ENCODE assay signal across 8 cellular contexts in genomic region chr12:53295070-53295890, GRCh38. TPM values are rescaled to one million over a fixed set of nuclear protein-coding genes. Genes with fewer than 3 reads are reported as not detected.
DNase-seq lines count a peak whose midpoint lies in the region; ATAC-seq and TF ChIP-seq lines count a peak whose summit lies in the region.

PFDN5 (plus strand) TSS chr12:53295542; CDS start chr12:53295568, 26 bp downstream.

- CTCF ChIA-PET in PC-9 (lab: Charles Lee), result interaction anchor here (0.6 to 2.2 kb wide), 3 partner anchors 13 to 240 kb away, joined by 3 to 6 read pairs (median 3); partner anchors contain the start of gene AAAS

- intact Hi-C loops in PC-9 (cut with micrococcal nuclease; ENCODE audit: unreplicated experiment), result loop anchor here (2.0 to 5.0 kb wide), 2 partner anchors 26 to 243 kb away; partner anchors contain the start of genes AAAS and TNS2

- H4K20me1 ChIP-seq in PC-9 (ENCODE audit: insufficient read depth), result no peaks in the 10 kb centered on the region

- peaks cover 45% of the 10 kb centered on the region for H3F3A ChIP-seq in PC-9 (ENCODE audit: insufficient read depth, low read depth)

- H3K27me3 ChIP-seq in PC-9 (ENCODE audit: insufficient read depth, low read depth) (no peaks in the 10 kb centered on the region), esophagus (ENCODE audit: control insufficient read depth in 1 of 2, insufficient read depth in 2 of 2, low read length in 2 of 2) (no peaks in the 10 kb centered on the region), mucosa of stomach (ENCODE audit: control insufficient read depth, insufficient read depth, low read length) (no peaks in the 10 kb centered on the region)

- peaks cover 15 to 34% (median 33%) of the 10 kb centered on the region in 3 donors for H3K4me1 Mint-ChIP-seq in IgD-negative memory B cell

- ATAC-seq in GM21529 (IDR thresholded peaks at IDR 0.05; ENCODE audit: unreplicated experiment), result peak; percentile 84

- H3K9ac ChIP-seq in mucosa of stomach (ENCODE audit: low read length), result peak within 1 kb of the TSS; percentile 96

- POLR2A ChIA-PET in PC-9 (lab: Charles Lee; ENCODE audit: unreplicated experiment), result interaction anchor here (0.6 to 1.0 kb wide), 12 partner anchors 8 to 948 kb away, joined by 3 to 24 read pairs (median 4); partner anchors contain the start of gene AAAS

- peak within 1 kb of the TSS; percentile 98 for H3K4me3 ChIP-seq in PC-9
- H3K4me3 ChIP-seq in esophagus (ENCODE audit: low read depth in 1 of 2, low read length in 2 of 2), result peak within 1 kb of the TSS; percentile 95
- H3K4me3 ChIP-seq in mucosa of stomach (ENCODE audit: low read length), result peak within 1 kb of the TSS; percentile 90

- peak within 1 kb of the TSS; percentile 91 for H2AFZ ChIP-seq in PC-9

- WGBS in esophagus, 2 donors, result 1 to 2% methylated on average over 42 of the region's 42 CpGs

- DNase-seq in DMS 273 treated with DMSO at 0.1 percent for 48 hours (lab: John Stamatoyannopoulos, UW) (peak; percentile 66), PC-9 (peak; percentile 71 to 83)
- DNase-seq in activated T-cell treated with anti-CD3 and anti-CD28 coated beads, Interleukin-2, amount 50 U/mL, for 1 hour, result peak; percentile 82
- DNase-seq in stimulated activated CD8-positive, alpha-beta memory T cell treated with anti-CD3 and anti-CD28 coated beads, Interleukin-7, amount 100 ng/mL, for 1 hour (ENCODE audit: low read depth in 2 of 2), result peak; percentile 70 to 75

- no peaks in the 10 kb centered on the region for H3K27me3 Mint-ChIP-seq in IgD-negative memory B cell

- H3K9me2 ChIP-seq in PC-9 (ENCODE audit: insufficient read depth), result no peaks in the 10 kb centered on the region

- H3K27ac Mint-ChIP-seq in IgD-negative memory B cell, result peak within 1 kb of the TSS; percentile 87 to 99 (median 99)

- peak within 1 kb of the TSS; percentile 95 to 100 (median 99) for H3K4me3 Mint-ChIP-seq in IgD-negative memory B cell

- H3K36me3 ChIP-seq in PC-9 (ENCODE audit: low read depth) (peaks cover 13% of the 10 kb centered on the region; the same call in 1 of the 2 replicates), esophagus (ENCODE audit: control insufficient read depth in 2 of 2, insufficient read depth in 2 of 2, low read length in 1 of 2) (peaks cover 0 to 26% of the 10 kb centered on the region in 2 donors), mucosa of stomach (ENCODE audit: control insufficient read depth, insufficient read depth, low read length) (no peaks in the 10 kb centered on the region)

- peaks cover 29% of the 10 kb centered on the region for H3K79me2 ChIP-seq in PC-9 (ENCODE audit: low read depth)

- peaks cover 40% of the 10 kb centered on the region for H3K4me1 ChIP-seq in PC-9 (replicated peaks; ENCODE audit: insufficient read depth)
- peaks cover 0 to 9% of the 10 kb centered on the region in 2 donors for H3K4me1 ChIP-seq in esophagus (ENCODE audit: control insufficient read depth in 2 of 2, insufficient read depth in 2 of 2, low read length in 1 of 2)
- peaks cover 10% of the 10 kb centered on the region for H3K4me1 ChIP-seq in mucosa of stomach (ENCODE audit: control insufficient read depth, insufficient read depth, low read length)

- no peaks in the 10 kb centered on the region for H3K9me3 Mint-ChIP-seq in IgD-negative memory B cell

- peaks cover 7% of the 10 kb centered on the region for H3K36me3 Mint-ChIP-seq in IgD-negative memory B cell

- TF ChIP-seq CTCF in PC-9 (conservative IDR thresholded peaks at IDR 0.05), result no peak

- no TSS peak for BruUV-seq in PC-9 (replicated peaks; lab: Mats Ljungman, UMichigan)

- H3K27ac ChIP-seq in PC-9, result peak within 1 kb of the TSS; percentile 38
- H3K27ac ChIP-seq in esophagus (ENCODE audit: low read depth in 2 of 2, low read length in 1 of 2), result peak within 1 kb of the TSS; percentile 92 to 95

- peak within 1 kb of the TSS; percentile 96 for H3K4me2 ChIP-seq in PC-9

- H3K9me3 ChIP-seq in PC-9 (ENCODE audit: insufficient read depth, low read depth), result no peaks in the 10 kb centered on the region
- no peaks in the 10 kb centered on the region for H3K9me3 ChIP-seq in esophagus (ENCODE audit: control insufficient read depth in 2 of 2, insufficient read depth in 1 of 2, low read depth in 1 of 2, low read length in 1 of 2)
- no peaks in the 10 kb centered on the region for H3K9me3 ChIP-seq in mucosa of stomach (ENCODE audit: control insufficient read depth, low read length)

RNA-seq across cellular contexts. Expression of gene PFDN5, which starts in this region (rescaled TPM):
- polyA plus RNA-seq in IgD-negative memory B cell (1,442 TPM), esophagus (100 to 1,000 TPM; 612 to 762 TPM)
- total RNA-seq in PC-9 (2021), result 291 and 303 TPM in 2 replicates

Comparison
In these comparisons a context has a peak if more than half of its experiments do, and no peak if none do; other contexts are left out.
1. Peak in every context shown above with its lines: DNase-seq, ATAC-seq, H3K4me3 ChIP-seq and H3K27ac ChIP-seq.